12 cellular contexts compared by ENCODE assay signal in genomic region chr3:140236836-140237476, GRCh38.
"Had no signal": no experiment of that assay in that cellular context is flagged by ENCODE, and none has a peak within 500 bp of the region (broad histone marks: within the 10 kb centered on the region; RNA-seq: fewer than 3 reads in every experiment).

No MANE protein-coding gene starts in this region.

- DNase-seq: activated CD4-positive, alpha-beta T cell treated with anti-CD3 and anti-CD28 coated beads, Interleukin-2, amount 50 U/mL, for 4 hours; activated naive CD4-positive, alpha-beta T cell treated with anti-CD3 and anti-CD28 coated beads, Interleukin-2, amount 50 U/mL, for 16 hours; activated T-cell treated with anti-CD3 and anti-CD28 coated beads, Interleukin-2, amount 50 U/mL, for 1 hour; amniotic stem cell; nephron progenitor cell; psoas muscle; sigmoid colon; stimulated activated CD4-positive, alpha-beta T cell treated with anti-CD3 and anti-CD28 coated beads, Interleukin-2, amount 100 ng/mL, for 48 hours; stimulated activated naive CD8-positive, alpha-beta T cell treated with anti-CD3 and anti-CD28 coated beads, Interleukin-15, Interleukin-2, amounts not matched to agents 100 U/mL and 50 U/mL, for 24 hours; upper lobe of left lung had no signal

- ATAC-seq: activated CD4-positive, CD25-positive, alpha-beta regulatory T cell treated with anti-CD3 and anti-CD28 coated beads, Interleukin-2, amount 50 U/mL, for 24 hours; psoas muscle; stimulated activated naive CD8-positive, alpha-beta T cell treated with anti-CD3 and anti-CD28 coated beads, Interleukin-15, Interleukin-2, amounts not matched to agents 100 U/mL and 50 U/mL, for 24 hours had no signal

- H3K27ac ChIP-seq: esophagus muscularis mucosa, psoas muscle, sigmoid colon, upper lobe of left lung had no signal

- H3K36me3 ChIP-seq: esophagus muscularis mucosa, sigmoid colon, upper lobe of left lung had no signal

- H3K4me1 ChIP-seq: psoas muscle, upper lobe of left lung had no signal

- H3K9me3 ChIP-seq: esophagus muscularis mucosa, psoas muscle, sigmoid colon, upper lobe of left lung had no signal

- H3K4me3 ChIP-seq: esophagus muscularis mucosa, psoas muscle, sigmoid colon, upper lobe of left lung had no signal

- H3K27me3 ChIP-seq: esophagus muscularis mucosa, sigmoid colon, upper lobe of left lung had no signal
